Comparison of ENCODE assay signal across 11 cellular contexts in genomic region chr15:52102468-52102867, GRCh38. TPM values are rescaled to one million over a fixed set of nuclear protein-coding genes. Genes with fewer than 3 reads are reported as not detected.
DNase-seq lines count a peak whose midpoint lies in the region; ATAC-seq, FAIRE-seq and TF ChIP-seq lines count a peak whose summit lies in the region.
"Had no signal": no experiment of that assay in that cellular context is flagged by ENCODE, and none has a peak within 500 bp of the region (broad histone marks: within the 10 kb centered on the region; RNA-seq: fewer than 3 reads in every experiment).

No MANE protein-coding gene starts in this region.

- H3K27ac ChIP-seq in endothelial cell of umbilical vein (ENCODE audit: insufficient read depth, low read depth, low read length) (no peak overlapping the region), smooth muscle cell (ENCODE audit: low read depth) (peak overlapping the region; percentile 79), ascending aorta (no peak overlapping the region)

- no TSS peak for BruUV-seq in endothelial cell of umbilical vein (replicated peaks; lab: Mats Ljungman, UMichigan)

- no peaks in the 10 kb centered on the region for H3K27me3 ChIP-seq in endothelial cell of umbilical vein (ENCODE audit: control insufficient read depth in 2 of 2, insufficient read depth in 2 of 2, low read length in 2 of 2)
- no peaks in the 10 kb centered on the region for H3K27me3 ChIP-seq in smooth muscle cell (ENCODE audit: low read depth)
- no peaks in the 10 kb centered on the region for H3K27me3 ChIP-seq in ascending aorta

- no peaks in the 10 kb centered on the region for H3K9me1 ChIP-seq in endothelial cell of umbilical vein (replicated peaks; ENCODE audit: control insufficient read depth, extremely low read depth, insufficient read depth, low read length)

- TF ChIP-seq CTCF in endothelial cell of umbilical vein (IDR thresholded peaks at IDR 0.05; ENCODE audit: extremely low read depth in 1 of 2, insufficient read depth in 1 of 2, low read depth in 1 of 2, low read length in 2 of 2) (no peak), smooth muscle cell (IDR thresholded peaks at IDR 0.05; ENCODE audit: borderline replicate concordance, insufficient read depth, poor library complexity, severe bottlenecking) (no peak), ascending aorta (IDR thresholded peaks at IDR 0.05) (no peak)

- WGBS in smooth muscle cell (ENCODE audit: low lambda C conversion rate), result 85% methylated on average over 2 of the region's 2 CpGs

- H3K9me3 ChIP-seq in endothelial cell of umbilical vein (replicated peaks; ENCODE audit: control insufficient read depth, insufficient read depth, low read length) (no peaks in the 10 kb centered on the region), smooth muscle cell (replicated peaks; ENCODE audit: low read depth) (no peaks in the 10 kb centered on the region), ascending aorta (no peaks in the 10 kb centered on the region)

- DNase-seq in DMS53 (lab: John Stamatoyannopoulos, UW) (peak; percentile 33), DMS53 treated with DMSO at 0.1 percent for 48 hours (lab: John Stamatoyannopoulos, UW; ENCODE audit: unreplicated experiment) (no peak), RPMI7951 (ENCODE audit: low read depth) (peak; percentile 74), endothelial cell of umbilical vein (ENCODE audit: low read depth, low spot score) (peak; percentile 27), smooth muscle cell (lab: John Stamatoyannopoulos, UW; ENCODE audit: unreplicated experiment) (no peak), superior temporal gyrus (ENCODE audit: extremely low spot score) (no peak), ascending aorta (ENCODE audit: low spot score in 2 of 2) (no peak)
- DNase-seq: NCI-H524 treated with DMSO at 0.1 percent for 48 hours had no signal

- H3K79me2 ChIP-seq in endothelial cell of umbilical vein (ENCODE audit: control insufficient read depth, insufficient read depth, low read length) (no peaks in the 10 kb centered on the region), smooth muscle cell (ENCODE audit: low read depth) (no peaks in the 10 kb centered on the region)

- H2AFZ ChIP-seq in endothelial cell of umbilical vein (ENCODE audit: low read depth, low read length), result no peak overlapping the region
- no peak overlapping the region for H2AFZ ChIP-seq in smooth muscle cell (ENCODE audit: low read depth)

- H3K4me2 ChIP-seq in endothelial cell of umbilical vein (ENCODE audit: insufficient read depth, low read length), result no peak overlapping the region
- no peak overlapping the region for H3K4me2 ChIP-seq in smooth muscle cell

- H3K36me3 ChIP-seq in endothelial cell of umbilical vein (ENCODE audit: control insufficient read depth in 2 of 2, extremely low read depth in 1 of 2, insufficient read depth in 2 of 2, low read length in 2 of 2) (no peaks in the 10 kb centered on the region), smooth muscle cell (ENCODE audit: low read depth) (no peaks in the 10 kb centered on the region), ascending aorta (no peaks in the 10 kb centered on the region)

- H3K9ac ChIP-seq in endothelial cell of umbilical vein (replicated peaks; ENCODE audit: extremely low read depth, insufficient read depth, low read length) (no peak overlapping the region), smooth muscle cell (ENCODE audit: low read depth) (no peak overlapping the region)

- H4K20me1 ChIP-seq in endothelial cell of umbilical vein (replicated peaks; ENCODE audit: control insufficient read depth, extremely low read depth, insufficient read depth, low read length) (no peaks in the 10 kb centered on the region), smooth muscle cell (ENCODE audit: low read depth) (no peaks in the 10 kb centered on the region)

- ATAC-seq in GM19395 (IDR thresholded peaks at IDR 0.05; ENCODE audit: unreplicated experiment), result no peak

- intact Hi-C loops in endothelial cell of umbilical vein (cut with micrococcal nuclease) (no loop called here), ascending aorta (cut with DNase I) (no loop called here)

- peaks cover 3% of the 10 kb centered on the region for H3F3A ChIP-seq in smooth muscle cell (ENCODE audit: low read depth)

- dilution Hi-C loops in endothelial cell of umbilical vein (cut with MboI; ENCODE audit: extremely low pct_ligation_motif_present, low sequenced_read_pairs), result no loop called here

- CTCF ChIA-PET in endothelial cell of umbilical vein (lab: Charles Lee), result interaction anchor here (1.8 to 2.0 kb wide), 2 partner anchors 24 to 37 kb away, joined by 10 to 13 read pairs; no protein-coding TSS in a partner anchor

- TF ChIP-seq POLR2A in endothelial cell of umbilical vein (IDR thresholded peaks at IDR 0.05; ENCODE audit: low read depth, low read length), result no peak

- POLR2A ChIA-PET in endothelial cell of umbilical vein (lab: Charles Lee), result no interaction called here

- H3K4me3 ChIP-seq in endothelial cell of umbilical vein (replicated peaks in 1 of 3; ENCODE audit: insufficient read depth in 1 of 3, low read depth in 1 of 3, low read length in 3 of 3) (no peak overlapping the region), smooth muscle cell (no peak overlapping the region), ascending aorta (no peak overlapping the region)
- H3K4me3 ChIP-seq: skin epidermis had no signal

- FAIRE-seq in endothelial cell of umbilical vein (lab: Jason Lieb, UNC), result no peak
- FAIRE-seq: A204.1 had no signal

- peaks cover 19% of the 10 kb centered on the region for H3K4me1 ChIP-seq in endothelial cell of umbilical vein (ENCODE audit: control insufficient read depth, extremely low read depth, insufficient read depth, low read length)
- H3K4me1 ChIP-seq in smooth muscle cell (ENCODE audit: low read depth), result no peaks in the 10 kb centered on the region
- H3K4me1 ChIP-seq in ascending aorta, result peaks cover 0 to 3% of the 10 kb centered on the region in 2 donors

TF ChIP-seq in endothelial cell of umbilical vein, 7 proteins besides CTCF, POLR2A, EP300 and RAD21:
- no peak for TF ChIP-seq EZH2 (IDR thresholded peaks at IDR 0.05; ENCODE audit: borderline replicate concordance, low read depth, low read length, severe bottlenecking)
TF ChIP-seq in endothelial cell of umbilical vein: peak in this region for 0.

RNA-seq across cellular contexts. Expression of gene BCL2L10, which starts 10.1 kb away (rescaled TPM):
- total RNA-seq in RPMI7951 (2014; rRNA removed; shearing (Covaris generic)), result 0.96 and 1.5 TPM in 2 replicates
- total RNA-seq in endothelial cell of umbilical vein (0.44 TPM in 1 of 2 replicates, not detected in the other), smooth muscle cell (0.31 TPM in 1 of 2 replicates, not detected in the other), ascending aorta (not detected)
- polyA plus RNA-seq in endothelial cell of umbilical vein (1.8 and 1.9 TPM in 2 replicates), smooth muscle cell (not detected in 2 replicates)
- polyA plus RNA-seq in endothelial cell of umbilical vein (2011; cell fraction: cytosol; rRNA removed), result 1.2 and 1.4 TPM in 2 replicates
- polyA plus RNA-seq in endothelial cell of umbilical vein (2011; cell fraction: nucleus; rRNA removed), result 0.86 and 0.88 TPM in 2 replicates
- 0.76 and 3.0 TPM in 2 replicates for polyA plus RNA-seq in endothelial cell of umbilical vein (2012)
- 0.73 TPM in 1 of 2 replicates, not detected in the other for polyA minus RNA-seq in endothelial cell of umbilical vein
- polyA minus RNA-seq in endothelial cell of umbilical vein (2011; cell fraction: cytosol; rRNA and poly(A)+ RNA removed), result not detected
- polyA minus RNA-seq in endothelial cell of umbilical vein (2011; cell fraction: nucleus; rRNA and poly(A)+ RNA removed), result 0.58 TPM in 1 of 2 replicates, not detected in the other

Comparison
In these comparisons a context has a peak if more than half of its experiments do, and no peak if none do; other contexts are left out.
1. DNase-seq: peak in DMS53 (single experiment), RPMI7951 (single experiment) and endothelial cell of umbilical vein (single experiment); none in DMS53 treated with DMSO at 0.1 percent for 48 hours (single experiment), smooth muscle cell (single experiment), superior temporal gyrus (single experiment) and ascending aorta (0 of 2).